29 cellular contexts compared by ENCODE assay signal in the genomic region with DNA sequence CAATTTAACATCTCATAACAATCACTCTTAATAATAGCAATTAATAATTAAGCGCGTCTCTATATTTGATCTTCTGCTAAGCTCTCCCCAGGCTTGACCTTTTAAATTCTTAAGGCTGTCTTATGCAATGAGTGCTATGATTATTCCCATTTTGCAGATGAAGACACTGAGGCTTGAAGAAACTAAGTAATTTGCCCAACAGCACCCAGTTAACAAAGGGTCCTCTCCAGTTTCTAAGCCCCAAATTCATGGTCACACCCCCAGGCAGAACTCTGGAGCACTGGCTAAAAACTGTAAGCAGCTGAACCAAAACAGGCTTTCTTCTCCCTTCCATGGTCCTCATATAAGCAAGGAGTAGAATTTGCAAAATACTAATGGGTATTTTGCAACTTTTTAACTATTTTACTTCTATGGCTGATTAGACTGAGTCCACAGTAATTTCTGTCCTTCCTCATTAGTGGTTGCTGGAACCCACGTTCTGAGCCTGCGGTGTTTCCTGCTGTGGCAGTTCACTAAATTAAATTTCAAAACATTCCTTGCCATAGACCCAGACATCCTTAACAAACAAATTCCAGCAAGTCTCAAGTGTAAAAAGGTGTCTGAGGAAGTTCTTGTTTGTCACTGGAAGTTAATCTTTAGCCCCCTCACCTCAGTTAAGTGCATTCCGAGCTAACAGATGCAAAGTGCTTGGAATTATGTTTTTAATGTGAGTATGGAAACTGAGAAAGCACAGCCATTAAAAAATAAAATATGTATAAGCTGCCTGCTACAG.
"Had no signal": no experiment of that assay in that cellular context is flagged by ENCODE, and none has a peak within 500 bp of the region (broad histone marks: within the 10 kb centered on the region; RNA-seq: fewer than 3 reads in every experiment).

No MANE protein-coding gene starts in this region.

- H3K4me3 ChIP-seq: body of pancreas, hepatocyte, psoas muscle, sigmoid colon, stomach, thyroid gland, upper lobe of left lung had no signal

- H2AFZ ChIP-seq: parathyroid adenoma had no signal

- H3K27me3 ChIP-seq: body of pancreas, hepatocyte, sigmoid colon, thyroid gland, upper lobe of left lung had no signal

- DNase-seq: activated CD4-positive, alpha-beta T cell treated with anti-CD3 and anti-CD28 coated beads for 48 hours; activated CD4-positive, alpha-beta T cell treated with anti-CD3 and anti-CD28 coated beads, Interleukin-2, amount 50 U/mL, for 48 hours; activated CD8-positive, alpha-beta memory T cell treated with anti-CD3 and anti-CD28 coated beads for 24 hours; activated effector memory CD4-positive, alpha-beta T cell treated with Interleukin-2 at 50 U/mL for 16 hours; activated naive CD4-positive, alpha-beta T cell treated with Interleukin-2 at 50 U/mL for 16 hours; anterior cingulate cortex; body of pancreas; dermis blood vessel endothelial cell; effector CD4-positive, alpha-beta T cell; left cardiac atrium; mammary epithelial cell; midbrain; naive thymus-derived CD4-positive, alpha-beta T cell; psoas muscle; sigmoid colon; small intestine; stimulated activated CD4-positive, alpha-beta T cell treated with anti-CD3 and anti-CD28 coated beads, Interleukin-15, amount 100 ng/mL, for 24 hours; stimulated activated CD4-positive, alpha-beta T cell treated with anti-CD3 and anti-CD28 coated beads, Interleukin-2, amount 100 ng/mL, for 24 hours; stimulated activated naive B cell treated with anti-CD40 and anti-IgM and Interleukin-4, amounts not matched to agents 10 μg/mL and 1 μg/mL and 100 μg/mL, for 72 hours; stomach; T-cell; thyroid gland; upper lobe of left lung had no signal

- H3K9ac ChIP-seq: parathyroid adenoma had no signal

- H3K9me3 ChIP-seq: body of pancreas, psoas muscle, thyroid gland, upper lobe of left lung had no signal

- H3K4me1 ChIP-seq: body of pancreas, parathyroid adenoma, psoas muscle, sigmoid colon, stomach, thyroid gland, upper lobe of left lung had no signal

- ATAC-seq: body of pancreas; left cardiac atrium; naive thymus-derived CD4-positive, alpha-beta T cell; psoas muscle; stimulated activated naive B cell treated with anti-CD40 and anti-IgM and Interleukin-4, amounts not matched to agents 10 μg/mL and 1 μg/mL and 100 μg/mL, for 72 hours; T-cell had no signal

- H3K4me2 ChIP-seq: hepatocyte had no signal

- H3K4me1 Mint-ChIP-seq: naive thymus-derived CD4-positive, alpha-beta T cell; stimulated activated naive B cell treated with anti-CD40 and anti-IgM and Interleukin-4, amounts not matched to agents 10 μg/mL and 1 μg/mL and 100 μg/mL, for 72 hours; T-cell had no signal

- H3K4me3 Mint-ChIP-seq: activated naive CD8-positive, alpha-beta T cell; naive thymus-derived CD4-positive, alpha-beta T cell; stimulated activated naive B cell treated with anti-CD40 and anti-IgM and Interleukin-4, amounts not matched to agents 10 μg/mL and 1 μg/mL and 100 μg/mL, for 72 hours; T-cell; T-helper 2 cell treated with Interferon-gamma antibody and Interleukin-4, amounts not matched to agents 5 μg/mL and 100 μg/mL, for 36 hours had no signal

- H3K27ac ChIP-seq: body of pancreas, epithelial cell of prostate, hepatocyte, parathyroid adenoma, psoas muscle, sigmoid colon, stomach, thyroid gland, upper lobe of left lung, VCaP had no signal

- H3K36me3 Mint-ChIP-seq: activated naive CD8-positive, alpha-beta T cell; naive thymus-derived CD4-positive, alpha-beta T cell; T-cell had no signal

- H3K36me3 ChIP-seq: sigmoid colon, stomach, thyroid gland, upper lobe of left lung had no signal

- H3K27me3 Mint-ChIP-seq: activated naive CD8-positive, alpha-beta T cell; naive thymus-derived CD4-positive, alpha-beta T cell; stimulated activated naive B cell treated with anti-CD40 and anti-IgM and Interleukin-4, amounts not matched to agents 10 μg/mL and 1 μg/mL and 100 μg/mL, for 72 hours had no signal

- H3K27ac Mint-ChIP-seq: activated naive CD8-positive, alpha-beta T cell; naive thymus-derived CD4-positive, alpha-beta T cell; stimulated activated naive B cell treated with anti-CD40 and anti-IgM and Interleukin-4, amounts not matched to agents 10 μg/mL and 1 μg/mL and 100 μg/mL, for 72 hours; T-cell; T-helper 2 cell treated with Interferon-gamma antibody and Interleukin-4, amounts not matched to agents 5 μg/mL and 100 μg/mL, for 36 hours had no signal
